In the genomic region with DNA sequence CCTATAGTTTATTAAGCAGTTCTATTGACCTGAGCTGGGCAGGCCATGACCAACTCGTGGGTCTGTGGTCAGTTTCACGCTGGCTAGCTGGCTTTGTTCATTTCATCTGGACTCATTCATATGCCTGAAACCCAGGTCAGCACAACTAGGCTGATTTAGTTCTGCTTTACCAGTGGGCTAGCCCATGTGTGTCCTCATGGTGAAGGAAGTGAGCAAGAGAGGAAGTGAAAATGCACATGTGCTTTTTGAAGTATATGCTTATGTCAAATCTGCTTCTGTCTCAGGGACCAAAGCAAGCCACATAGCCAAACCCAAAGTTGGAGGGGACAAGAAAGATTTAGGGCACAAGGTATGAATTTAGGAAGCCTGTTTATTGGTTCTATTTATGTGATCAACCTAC, we compare ENCODE assay signal across 12 cellular contexts.
DNase-seq lines count a peak whose midpoint lies in the region; ATAC-seq and TF ChIP-seq lines count a peak whose summit lies in the region.
"Had no signal": no experiment of that assay in that cellular context is flagged by ENCODE, and none has a peak within 500 bp of the region (broad histone marks: within the 10 kb centered on the region; RNA-seq: fewer than 3 reads in every experiment).

No MANE protein-coding gene starts in this region.

- no peak overlapping the region for H3K4me3 Mint-ChIP-seq in chondrocyte (ENCODE audit: unreplicated experiment)
- H3K4me3 Mint-ChIP-seq: stimulated activated naive CD8-positive, alpha-beta T cell treated with anti-CD3 and anti-CD28 coated beads, Interleukin-15, Interleukin-2, amounts not matched to agents 100 ng/mL and 50 ng/mL, for 24 hours had no signal

- no peaks in the 10 kb centered on the region for H3K4me1 ChIP-seq in left lung

- no peaks in the 10 kb centered on the region for H3K27me3 ChIP-seq in left lung
- H3K27me3 ChIP-seq: cardiac muscle cell had no signal

- no peaks in the 10 kb centered on the region for H3K9me3 ChIP-seq in left lung

- ATAC-seq in GM18867 (IDR thresholded peaks at IDR 0.05; ENCODE audit: unreplicated experiment) (peak; percentile 96), GM21825 (IDR thresholded peaks at IDR 0.05; ENCODE audit: unreplicated experiment) (peak; percentile 95), HG03520 (IDR thresholded peaks at IDR 0.05; ENCODE audit: unreplicated experiment) (peak; percentile 96), left lung (peak; percentile 37)

- intact Hi-C loops in left lung (cut with DNase I), result no loop called here

- TF ChIP-seq CTCF in left lung (IDR thresholded peaks at IDR 0.05) (no peak), chondrocyte (IDR thresholded peaks at IDR 0.05) (no peak)

- DNase-seq in left lung (no peak), NCI-H146 treated with DMSO at 0.1 percent for 48 hours (lab: John Stamatoyannopoulos, UW; ENCODE audit: unreplicated experiment) (no peak), NK-92 (lab: John Stamatoyannopoulos, UW; ENCODE audit: unreplicated experiment) (no peak), chondrocyte (ENCODE audit: low spot score) (no peak), NCI-H524 treated with DMSO at 0.1 percent for 48 hours (lab: John Stamatoyannopoulos, UW) (no peak)
- DNase-seq: NCI-H774 had no signal

- H3K27me3 Mint-ChIP-seq in chondrocyte (ENCODE audit: low read depth), result peaks cover 16% of the 10 kb centered on the region
- H3K27me3 Mint-ChIP-seq: stimulated activated naive CD8-positive, alpha-beta T cell treated with anti-CD3 and anti-CD28 coated beads, Interleukin-15, Interleukin-2, amounts not matched to agents 100 ng/mL and 50 ng/mL, for 24 hours had no signal

- no peaks in the 10 kb centered on the region for H3K4me1 Mint-ChIP-seq in chondrocyte (ENCODE audit: low read depth)

- no peak overlapping the region for H3K4me3 ChIP-seq in left lung
- H3K4me3 ChIP-seq: cardiac muscle cell had no signal

- H3K27ac Mint-ChIP-seq in chondrocyte (ENCODE audit: unreplicated experiment), result no peak overlapping the region
- H3K27ac Mint-ChIP-seq: stimulated activated naive CD8-positive, alpha-beta T cell treated with anti-CD3 and anti-CD28 coated beads, Interleukin-15, Interleukin-2, amounts not matched to agents 100 ng/mL and 50 ng/mL, for 24 hours had no signal

- no peak overlapping the region for H3K27ac ChIP-seq in left lung
- H3K27ac ChIP-seq: cardiac muscle cell, HL-60 had no signal

- no peaks in the 10 kb centered on the region for H3K9me3 Mint-ChIP-seq in chondrocyte (ENCODE audit: low read depth)
- H3K9me3 Mint-ChIP-seq: stimulated activated naive CD8-positive, alpha-beta T cell treated with anti-CD3 and anti-CD28 coated beads, Interleukin-15, Interleukin-2, amounts not matched to agents 100 ng/mL and 50 ng/mL, for 24 hours had no signal

- H3K36me3 ChIP-seq in left lung, result no peaks in the 10 kb centered on the region
- H3K36me3 ChIP-seq: cardiac muscle cell had no signal

- H3K36me3 Mint-ChIP-seq in chondrocyte (ENCODE audit: low read depth), result no peaks in the 10 kb centered on the region

Comparison
In these comparisons a context has a peak if more than half of its experiments do, and no peak if none do; other contexts are left out.
1. ATAC-seq: peak in every context shown above with its lines; median percentile 96 in GM18867; 96 in HG03520; 95 in GM21825; 37 in left lung.